In the genomic region with DNA sequence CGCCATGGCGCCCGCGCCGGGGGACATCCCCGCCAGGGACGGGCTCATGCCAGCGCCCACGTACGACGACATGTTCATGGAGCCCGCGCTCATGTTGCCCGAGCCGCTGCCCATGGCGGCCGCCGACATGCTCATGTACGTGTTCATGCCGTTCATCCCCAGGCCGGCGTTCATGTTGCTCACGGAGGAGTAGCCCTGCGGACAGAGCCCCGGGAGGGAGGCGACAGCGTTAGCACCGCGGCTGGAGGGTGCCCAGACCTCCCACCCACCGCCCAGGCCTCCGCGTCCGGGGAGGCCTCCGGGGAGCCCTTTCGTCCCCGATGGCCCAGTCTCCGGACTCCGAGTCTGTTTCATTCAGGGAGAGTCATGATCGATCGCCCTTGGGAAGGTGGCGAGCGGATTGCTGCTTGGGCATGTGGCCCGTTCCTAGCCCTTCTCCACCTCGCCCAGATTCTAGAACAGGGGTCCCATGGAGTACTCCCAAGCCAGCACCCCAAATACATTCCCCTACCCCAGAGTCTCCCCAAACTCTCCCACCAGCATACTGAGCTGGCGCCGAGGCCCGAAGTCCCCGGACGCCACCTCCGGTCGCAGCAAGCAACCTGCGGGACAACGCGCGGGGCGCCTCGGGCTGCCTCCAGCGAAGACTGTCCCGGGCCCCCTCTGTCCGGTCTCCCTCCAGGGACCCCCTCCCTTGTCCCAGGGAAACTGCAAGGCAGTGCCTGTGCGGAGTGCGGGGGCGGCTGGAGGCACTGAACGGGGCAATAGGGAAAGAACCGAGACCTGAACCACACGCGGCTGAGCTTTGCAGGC, we compare ENCODE assay signal across 2 cellular contexts.
TF ChIP-seq lines count a peak whose summit lies in the region.

No MANE protein-coding gene starts in this region.

TF ChIP-seq in SK-N-SH, 30 proteins besides CTCF, POLR2A, EP300 and RAD21 (continued from another document):
- TF ChIP-seq, protein P1, sequence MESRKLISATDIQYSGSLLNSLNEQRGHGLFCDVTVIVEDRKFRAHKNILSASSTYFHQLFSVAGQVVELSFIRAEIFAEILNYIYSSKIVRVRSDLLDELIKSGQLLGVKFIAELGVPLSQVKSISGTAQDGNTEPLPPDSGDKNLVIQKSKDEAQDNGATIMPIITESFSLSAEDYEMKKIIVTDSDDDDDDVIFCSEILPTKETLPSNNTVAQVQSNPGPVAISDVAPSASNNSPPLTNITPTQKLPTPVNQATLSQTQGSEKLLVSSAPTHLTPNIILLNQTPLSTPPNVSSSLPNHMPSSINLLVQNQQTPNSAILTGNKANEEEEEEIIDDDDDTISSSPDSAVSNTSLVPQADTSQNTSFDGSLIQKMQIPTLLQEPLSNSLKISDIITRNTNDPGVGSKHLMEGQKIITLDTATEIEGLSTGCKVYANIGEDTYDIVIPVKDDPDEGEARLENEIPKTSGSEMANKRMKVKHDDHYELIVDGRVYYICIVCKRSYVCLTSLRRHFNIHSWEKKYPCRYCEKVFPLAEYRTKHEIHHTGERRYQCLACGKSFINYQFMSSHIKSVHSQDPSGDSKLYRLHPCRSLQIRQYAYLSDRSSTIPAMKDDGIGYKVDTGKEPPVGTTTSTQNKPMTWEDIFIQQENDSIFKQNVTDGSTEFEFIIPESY (IDR thresholded peaks at IDR 0.05; ENCODE audit: borderline replicate concordance, low read depth), result no peak
- TF ChIP-seq, protein P2, sequence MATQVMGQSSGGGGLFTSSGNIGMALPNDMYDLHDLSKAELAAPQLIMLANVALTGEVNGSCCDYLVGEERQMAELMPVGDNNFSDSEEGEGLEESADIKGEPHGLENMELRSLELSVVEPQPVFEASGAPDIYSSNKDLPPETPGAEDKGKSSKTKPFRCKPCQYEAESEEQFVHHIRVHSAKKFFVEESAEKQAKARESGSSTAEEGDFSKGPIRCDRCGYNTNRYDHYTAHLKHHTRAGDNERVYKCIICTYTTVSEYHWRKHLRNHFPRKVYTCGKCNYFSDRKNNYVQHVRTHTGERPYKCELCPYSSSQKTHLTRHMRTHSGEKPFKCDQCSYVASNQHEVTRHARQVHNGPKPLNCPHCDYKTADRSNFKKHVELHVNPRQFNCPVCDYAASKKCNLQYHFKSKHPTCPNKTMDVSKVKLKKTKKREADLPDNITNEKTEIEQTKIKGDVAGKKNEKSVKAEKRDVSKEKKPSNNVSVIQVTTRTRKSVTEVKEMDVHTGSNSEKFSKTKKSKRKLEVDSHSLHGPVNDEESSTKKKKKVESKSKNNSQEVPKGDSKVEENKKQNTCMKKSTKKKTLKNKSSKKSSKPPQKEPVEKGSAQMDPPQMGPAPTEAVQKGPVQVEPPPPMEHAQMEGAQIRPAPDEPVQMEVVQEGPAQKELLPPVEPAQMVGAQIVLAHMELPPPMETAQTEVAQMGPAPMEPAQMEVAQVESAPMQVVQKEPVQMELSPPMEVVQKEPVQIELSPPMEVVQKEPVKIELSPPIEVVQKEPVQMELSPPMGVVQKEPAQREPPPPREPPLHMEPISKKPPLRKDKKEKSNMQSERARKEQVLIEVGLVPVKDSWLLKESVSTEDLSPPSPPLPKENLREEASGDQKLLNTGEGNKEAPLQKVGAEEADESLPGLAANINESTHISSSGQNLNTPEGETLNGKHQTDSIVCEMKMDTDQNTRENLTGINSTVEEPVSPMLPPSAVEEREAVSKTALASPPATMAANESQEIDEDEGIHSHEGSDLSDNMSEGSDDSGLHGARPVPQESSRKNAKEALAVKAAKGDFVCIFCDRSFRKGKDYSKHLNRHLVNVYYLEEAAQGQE (IDR thresholded peaks at IDR 0.05; ENCODE audit: low read depth, low read length), result no peak
- TF ChIP-seq MXI1 (IDR thresholded peaks at IDR 0.05; ENCODE audit: low read depth, low read length), result no peak
- no peak for TF ChIP-seq YY1 (IDR thresholded peaks at IDR 0.05; ENCODE audit: low read depth)
- no peak for TF ChIP-seq JUND (IDR thresholded peaks at IDR 0.05)
- no peak for TF ChIP-seq FOSL2 (IDR thresholded peaks at IDR 0.05; ENCODE audit: borderline replicate concordance, low read depth)
- TF ChIP-seq, protein P3, sequence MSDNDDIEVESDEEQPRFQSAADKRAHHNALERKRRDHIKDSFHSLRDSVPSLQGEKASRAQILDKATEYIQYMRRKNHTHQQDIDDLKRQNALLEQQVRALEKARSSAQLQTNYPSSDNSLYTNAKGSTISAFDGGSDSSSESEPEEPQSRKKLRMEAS (IDR thresholded peaks at IDR 0.05; ENCODE audit: low read depth), result no peak
- no peak for TF ChIP-seq TAF1 (IDR thresholded peaks at IDR 0.05; ENCODE audit: borderline replicate concordance, low read depth, low read length)
- no peak for TF ChIP-seq SIN3A (IDR thresholded peaks at IDR 0.05; ENCODE audit: borderline replicate concordance, low read depth, low read length)
- no peak for TF ChIP-seq FOXM1 (IDR thresholded peaks at IDR 0.05; ENCODE audit: low read depth)
- TF ChIP-seq GATA2 (CRISPR knock-in tag; IDR thresholded peaks at IDR 0.05), result no peak
- TF ChIP-seq MEF2A (IDR thresholded peaks at IDR 0.05; ENCODE audit: borderline replicate concordance, low read depth), result no peak
- TF ChIP-seq GABPA (IDR thresholded peaks at IDR 0.05; ENCODE audit: low read depth), result no peak
TF ChIP-seq in SK-N-SH: peak in this region for 0.

TF ChIP-seq in SK-N-SH treated with all-trans-retinoic acid at 6 μM for 48 hours, 23 proteins besides CTCF, POLR2A, EP300 and RAD21 (continued from another document):
- TF ChIP-seq, protein P4, sequence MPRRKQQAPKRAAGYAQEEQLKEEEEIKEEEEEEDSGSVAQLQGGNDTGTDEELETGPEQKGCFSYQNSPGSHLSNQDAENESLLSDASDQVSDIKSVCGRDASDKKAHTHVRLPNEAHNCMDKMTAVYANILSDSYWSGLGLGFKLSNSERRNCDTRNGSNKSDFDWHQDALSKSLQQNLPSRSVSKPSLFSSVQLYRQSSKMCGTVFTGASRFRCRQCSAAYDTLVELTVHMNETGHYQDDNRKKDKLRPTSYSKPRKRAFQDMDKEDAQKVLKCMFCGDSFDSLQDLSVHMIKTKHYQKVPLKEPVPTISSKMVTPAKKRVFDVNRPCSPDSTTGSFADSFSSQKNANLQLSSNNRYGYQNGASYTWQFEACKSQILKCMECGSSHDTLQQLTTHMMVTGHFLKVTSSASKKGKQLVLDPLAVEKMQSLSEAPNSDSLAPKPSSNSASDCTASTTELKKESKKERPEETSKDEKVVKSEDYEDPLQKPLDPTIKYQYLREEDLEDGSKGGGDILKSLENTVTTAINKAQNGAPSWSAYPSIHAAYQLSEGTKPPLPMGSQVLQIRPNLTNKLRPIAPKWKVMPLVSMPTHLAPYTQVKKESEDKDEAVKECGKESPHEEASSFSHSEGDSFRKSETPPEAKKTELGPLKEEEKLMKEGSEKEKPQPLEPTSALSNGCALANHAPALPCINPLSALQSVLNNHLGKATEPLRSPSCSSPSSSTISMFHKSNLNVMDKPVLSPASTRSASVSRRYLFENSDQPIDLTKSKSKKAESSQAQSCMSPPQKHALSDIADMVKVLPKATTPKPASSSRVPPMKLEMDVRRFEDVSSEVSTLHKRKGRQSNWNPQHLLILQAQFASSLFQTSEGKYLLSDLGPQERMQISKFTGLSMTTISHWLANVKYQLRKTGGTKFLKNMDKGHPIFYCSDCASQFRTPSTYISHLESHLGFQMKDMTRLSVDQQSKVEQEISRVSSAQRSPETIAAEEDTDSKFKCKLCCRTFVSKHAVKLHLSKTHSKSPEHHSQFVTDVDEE (CRISPR knock-in tag; IDR thresholded peaks at IDR 0.05), result no peak
- TF ChIP-seq ISL1 (CRISPR knock-in tag; IDR thresholded peaks at IDR 0.05) (no peak), CSDC2 (CRISPR knock-in tag; IDR thresholded peaks at IDR 0.05) (no peak), ZFP30 (CRISPR knock-in tag; IDR thresholded peaks at IDR 0.05) (no peak), TCF4 (CRISPR knock-in tag; IDR thresholded peaks at IDR 0.05; ENCODE audit: borderline replicate concordance) (no peak), BACH2 (CRISPR knock-in tag; IDR thresholded peaks at IDR 0.05; ENCODE audit: borderline replicate concordance) (no peak), ZNF8 (CRISPR knock-in tag; IDR thresholded peaks at IDR 0.05) (no peak), ZFP3 (CRISPR knock-in tag; IDR thresholded peaks at IDR 0.05) (no peak), ZC3H10 (CRISPR knock-in tag; IDR thresholded peaks at IDR 0.05) (no peak), ARNTL (CRISPR knock-in tag; IDR thresholded peaks at IDR 0.05; ENCODE audit: borderline replicate concordance, low read depth) (no peak)
